1 cellular context compared by ENCODE assay signal in genomic region chr3:66425032-66425431, GRCh38.
TF ChIP-seq lines count a peak whose summit lies in the region.

No MANE protein-coding gene starts in this region.

TF ChIP-seq in H1, 55 proteins besides CTCF, POLR2A, EP300 and RAD21 (continued from another document):
- TF ChIP-seq, protein P1, sequence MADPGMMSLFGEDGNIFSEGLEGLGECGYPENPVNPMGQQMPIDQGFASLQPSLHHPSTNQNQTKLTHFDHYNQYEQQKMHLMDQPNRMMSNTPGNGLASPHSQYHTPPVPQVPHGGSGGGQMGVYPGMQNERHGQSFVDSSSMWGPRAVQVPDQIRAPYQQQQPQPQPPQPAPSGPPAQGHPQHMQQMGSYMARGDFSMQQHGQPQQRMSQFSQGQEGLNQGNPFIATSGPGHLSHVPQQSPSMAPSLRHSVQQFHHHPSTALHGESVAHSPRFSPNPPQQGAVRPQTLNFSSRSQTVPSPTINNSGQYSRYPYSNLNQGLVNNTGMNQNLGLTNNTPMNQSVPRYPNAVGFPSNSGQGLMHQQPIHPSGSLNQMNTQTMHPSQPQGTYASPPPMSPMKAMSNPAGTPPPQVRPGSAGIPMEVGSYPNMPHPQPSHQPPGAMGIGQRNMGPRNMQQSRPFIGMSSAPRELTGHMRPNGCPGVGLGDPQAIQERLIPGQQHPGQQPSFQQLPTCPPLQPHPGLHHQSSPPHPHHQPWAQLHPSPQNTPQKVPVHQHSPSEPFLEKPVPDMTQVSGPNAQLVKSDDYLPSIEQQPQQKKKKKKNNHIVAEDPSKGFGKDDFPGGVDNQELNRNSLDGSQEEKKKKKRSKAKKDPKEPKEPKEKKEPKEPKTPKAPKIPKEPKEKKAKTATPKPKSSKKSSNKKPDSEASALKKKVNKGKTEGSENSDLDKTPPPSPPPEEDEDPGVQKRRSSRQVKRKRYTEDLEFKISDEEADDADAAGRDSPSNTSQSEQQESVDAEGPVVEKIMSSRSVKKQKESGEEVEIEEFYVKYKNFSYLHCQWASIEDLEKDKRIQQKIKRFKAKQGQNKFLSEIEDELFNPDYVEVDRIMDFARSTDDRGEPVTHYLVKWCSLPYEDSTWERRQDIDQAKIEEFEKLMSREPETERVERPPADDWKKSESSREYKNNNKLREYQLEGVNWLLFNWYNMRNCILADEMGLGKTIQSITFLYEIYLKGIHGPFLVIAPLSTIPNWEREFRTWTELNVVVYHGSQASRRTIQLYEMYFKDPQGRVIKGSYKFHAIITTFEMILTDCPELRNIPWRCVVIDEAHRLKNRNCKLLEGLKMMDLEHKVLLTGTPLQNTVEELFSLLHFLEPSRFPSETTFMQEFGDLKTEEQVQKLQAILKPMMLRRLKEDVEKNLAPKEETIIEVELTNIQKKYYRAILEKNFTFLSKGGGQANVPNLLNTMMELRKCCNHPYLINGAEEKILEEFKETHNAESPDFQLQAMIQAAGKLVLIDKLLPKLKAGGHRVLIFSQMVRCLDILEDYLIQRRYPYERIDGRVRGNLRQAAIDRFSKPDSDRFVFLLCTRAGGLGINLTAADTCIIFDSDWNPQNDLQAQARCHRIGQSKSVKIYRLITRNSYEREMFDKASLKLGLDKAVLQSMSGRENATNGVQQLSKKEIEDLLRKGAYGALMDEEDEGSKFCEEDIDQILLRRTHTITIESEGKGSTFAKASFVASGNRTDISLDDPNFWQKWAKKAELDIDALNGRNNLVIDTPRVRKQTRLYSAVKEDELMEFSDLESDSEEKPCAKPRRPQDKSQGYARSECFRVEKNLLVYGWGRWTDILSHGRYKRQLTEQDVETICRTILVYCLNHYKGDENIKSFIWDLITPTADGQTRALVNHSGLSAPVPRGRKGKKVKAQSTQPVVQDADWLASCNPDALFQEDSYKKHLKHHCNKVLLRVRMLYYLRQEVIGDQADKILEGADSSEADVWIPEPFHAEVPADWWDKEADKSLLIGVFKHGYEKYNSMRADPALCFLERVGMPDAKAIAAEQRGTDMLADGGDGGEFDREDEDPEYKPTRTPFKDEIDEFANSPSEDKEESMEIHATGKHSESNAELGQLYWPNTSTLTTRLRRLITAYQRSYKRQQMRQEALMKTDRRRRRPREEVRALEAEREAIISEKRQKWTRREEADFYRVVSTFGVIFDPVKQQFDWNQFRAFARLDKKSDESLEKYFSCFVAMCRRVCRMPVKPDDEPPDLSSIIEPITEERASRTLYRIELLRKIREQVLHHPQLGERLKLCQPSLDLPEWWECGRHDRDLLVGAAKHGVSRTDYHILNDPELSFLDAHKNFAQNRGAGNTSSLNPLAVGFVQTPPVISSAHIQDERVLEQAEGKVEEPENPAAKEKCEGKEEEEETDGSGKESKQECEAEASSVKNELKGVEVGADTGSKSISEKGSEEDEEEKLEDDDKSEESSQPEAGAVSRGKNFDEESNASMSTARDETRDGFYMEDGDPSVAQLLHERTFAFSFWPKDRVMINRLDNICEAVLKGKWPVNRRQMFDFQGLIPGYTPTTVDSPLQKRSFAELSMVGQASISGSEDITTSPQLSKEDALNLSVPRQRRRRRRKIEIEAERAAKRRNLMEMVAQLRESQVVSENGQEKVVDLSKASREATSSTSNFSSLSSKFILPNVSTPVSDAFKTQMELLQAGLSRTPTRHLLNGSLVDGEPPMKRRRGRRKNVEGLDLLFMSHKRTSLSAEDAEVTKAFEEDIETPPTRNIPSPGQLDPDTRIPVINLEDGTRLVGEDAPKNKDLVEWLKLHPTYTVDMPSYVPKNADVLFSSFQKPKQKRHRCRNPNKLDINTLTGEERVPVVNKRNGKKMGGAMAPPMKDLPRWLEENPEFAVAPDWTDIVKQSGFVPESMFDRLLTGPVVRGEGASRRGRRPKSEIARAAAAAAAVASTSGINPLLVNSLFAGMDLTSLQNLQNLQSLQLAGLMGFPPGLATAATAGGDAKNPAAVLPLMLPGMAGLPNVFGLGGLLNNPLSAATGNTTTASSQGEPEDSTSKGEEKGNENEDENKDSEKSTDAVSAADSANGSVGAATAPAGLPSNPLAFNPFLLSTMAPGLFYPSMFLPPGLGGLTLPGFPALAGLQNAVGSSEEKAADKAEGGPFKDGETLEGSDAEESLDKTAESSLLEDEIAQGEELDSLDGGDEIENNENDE (IDR thresholded peaks at IDR 0.05; ENCODE audit: insufficient replicate concordance, low read length) = no peak
- TF ChIP-seq SP1 (IDR thresholded peaks at IDR 0.05; ENCODE audit: low read depth, low read length) = no peak
- no peak for TF ChIP-seq TCF12 (IDR thresholded peaks at IDR 0.05; ENCODE audit: low read depth, low read length)
- TF ChIP-seq TEAD4 (IDR thresholded peaks at IDR 0.05; ENCODE audit: low read depth, low read length) = no peak
- TF ChIP-seq NANOG (IDR thresholded peaks at IDR 0.05; ENCODE audit: insufficient read depth, low read depth, low read length, poor library complexity, severe bottlenecking) = no peak
- TF ChIP-seq RNF2 (IDR thresholded peaks at IDR 0.05; ENCODE audit: borderline replicate concordance, low read depth, low read length, missing control alignments, poor library complexity, severe bottlenecking) = no peak
- no peak for TF ChIP-seq SP2 (IDR thresholded peaks at IDR 0.05; ENCODE audit: low read length)
- TF ChIP-seq JUND (IDR thresholded peaks at IDR 0.05; ENCODE audit: low read length) = no peak
